ENCODE assay signal across 8 cellular contexts in genomic region chr1:91851130-91852010, GRCh38. TPM values are rescaled to one million over a fixed set of nuclear protein-coding genes. Genes with fewer than 3 reads are reported as not detected.
DNase-seq lines count a peak whose midpoint lies in the region; ATAC-seq and TF ChIP-seq lines count a peak whose summit lies in the region.

No MANE protein-coding gene starts in this region.

- H3K4me3 ChIP-seq in mammary epithelial cell (replicated peaks in 1 of 3; ENCODE audit: insufficient read depth in 1 of 3, low read depth in 2 of 3, low read length in 3 of 3) = no peak overlapping the region
- H3K4me3 ChIP-seq in choroid plexus epithelial cell (ENCODE audit: low read depth, low read length) = peak overlapping the region; percentile 42
- H3K4me3 ChIP-seq in vagina = peak overlapping the region; percentile 22 to 27
- H3K4me3 ChIP-seq in CD8-positive, alpha-beta T cell (ENCODE audit: low read depth, low read length) = no peak overlapping the region

- no peak for ATAC-seq in HG03095 (IDR thresholded peaks at IDR 0.05; ENCODE audit: unreplicated experiment)
- no peak for ATAC-seq in CD8-positive, alpha-beta T cell

- H3K27me3 ChIP-seq in mammary epithelial cell (ENCODE audit: insufficient read depth, low read length) (peaks cover 5% of the 10 kb centered on the region), vagina (no peaks in the 10 kb centered on the region)
- H3K27me3 ChIP-seq in CD8-positive, alpha-beta T cell (ENCODE audit: insufficient read depth, low read length) = no peaks in the 10 kb centered on the region

- H3K27me3 Mint-ChIP-seq in MCF 10A (ENCODE audit: insufficient read depth, unreplicated experiment) = no peaks in the 10 kb centered on the region
- H3K27me3 Mint-ChIP-seq in CD8-positive, alpha-beta T cell (ENCODE audit: low read depth) = no peaks in the 10 kb centered on the region

- peaks cover 12% of the 10 kb centered on the region for H3K4me1 Mint-ChIP-seq in MCF 10A (ENCODE audit: insufficient read depth, unreplicated experiment)
- H3K4me1 Mint-ChIP-seq in CD8-positive, alpha-beta T cell (ENCODE audit: low read depth) = peaks cover 19% of the 10 kb centered on the region

- no peak overlapping the region for H2AFZ ChIP-seq in mammary epithelial cell (ENCODE audit: low read depth, low read length)

- TF ChIP-seq POLR2A in vagina (IDR thresholded peaks at IDR 0.05) = no peak

- no peaks in the 10 kb centered on the region for H3K79me2 ChIP-seq in mammary epithelial cell (ENCODE audit: insufficient read depth, low read length)

- intact Hi-C loops in MCF 10A (cut with micrococcal nuclease) = loop anchor here (2.0 kb wide), 1 partner anchor 13 kb away; no protein-coding TSS in a partner anchor
- intact Hi-C loops in mammary epithelial cell (cut with micrococcal nuclease) = no loop called here
- intact Hi-C loops in vagina (cut with DNase I) = loop anchor here (5.0 kb wide), 1 partner anchor 36 kb away; the partner anchor contains the start of gene TGFBR3
- intact Hi-C loops in CD8-positive, alpha-beta T cell (cut with DNase I, micrococcal nuclease) = no loop called here

- H3K36me3 ChIP-seq in mammary epithelial cell (ENCODE audit: insufficient read depth, low read length) (no peaks in the 10 kb centered on the region), vagina (no peaks in the 10 kb centered on the region)
- H3K36me3 ChIP-seq in CD8-positive, alpha-beta T cell (ENCODE audit: insufficient read depth, low read length) = no peaks in the 10 kb centered on the region

- dilution Hi-C loops in mammary epithelial cell (cut with HindIII; ENCODE audit: low sequenced_read_pairs) = no loop called here

- H3K9ac ChIP-seq in mammary epithelial cell (ENCODE audit: insufficient read depth, low read length) = no peak overlapping the region

- H3K27ac Mint-ChIP-seq in MCF 10A (ENCODE audit: low read depth, unreplicated experiment) = peak overlapping the region; percentile 76
- H3K27ac Mint-ChIP-seq in CD8-positive, alpha-beta T cell = no peak overlapping the region

- H3K4me1 ChIP-seq in mammary epithelial cell (ENCODE audit: insufficient read depth, low read length) (peaks cover 2% of the 10 kb centered on the region), vagina (peaks cover 58% of the 10 kb centered on the region)
- H3K4me1 ChIP-seq in CD8-positive, alpha-beta T cell (ENCODE audit: insufficient read depth, low read length) = no peaks in the 10 kb centered on the region

- H3K4me3 Mint-ChIP-seq in MCF 10A (ENCODE audit: unreplicated experiment) = peak overlapping the region; percentile 47
- no peak overlapping the region for H3K4me3 Mint-ChIP-seq in CD8-positive, alpha-beta T cell

- no peak for TF ChIP-seq CTCF in MCF 10A (IDR thresholded peaks at IDR 0.05; ENCODE audit: unreplicated experiment)
- TF ChIP-seq CTCF in mammary epithelial cell (conservative IDR thresholded peaks at IDR 0.05 in 1 of 2, IDR thresholded peaks at IDR 0.05 in 1 of 2; ENCODE audit: extremely low read depth in 1 of 2, insufficient read depth in 1 of 2, low read depth in 1 of 2, low read length in 2 of 2) = no peak
- TF ChIP-seq CTCF in choroid plexus epithelial cell (conservative IDR thresholded peaks at IDR 0.05; ENCODE audit: low read depth, low read length) = no peak
- no peak for TF ChIP-seq CTCF in vagina (IDR thresholded peaks at IDR 0.05)
- no peak for TF ChIP-seq CTCF in CD8-positive, alpha-beta T cell (IDR thresholded peaks at IDR 0.05)

- WGBS in mammary epithelial cell (ENCODE audit: low coverage, missing lambda C conversion rate) = 61% methylated on average over 13 of the region's 13 CpGs

- CTCF ChIA-PET in MCF 10A (lab: Yijun Ruan, JAX) (interaction anchor here (0.7 to 1.7 kb wide), 8 partner anchors 9 to 337 kb away, joined by 3 to 6 read pairs (median 4); no protein-coding TSS in a partner anchor), mammary epithelial cell (lab: Charles Lee; ENCODE audit: low non-redundant PET) (interaction anchor here (0.6 kb wide), 1 partner anchor 13 kb away, joined by 5 read pairs; no protein-coding TSS in a partner anchor)
- CTCF ChIA-PET in CD8-positive, alpha-beta T cell (lab: Charles Lee) = no interaction called here

- DNase-seq in MCF 10A (ENCODE audit: unreplicated experiment) = peak; percentile 91
- no peak for DNase-seq in mammary epithelial cell
- peak; percentile 83 for DNase-seq in choroid plexus epithelial cell (ENCODE audit: low read depth)
- peak; percentile 69 for DNase-seq in medulla oblongata (ENCODE audit: extremely low spot score)
- DNase-seq in vagina (ENCODE audit: extremely low spot score in 2 of 2) = no peak
- no peak for DNase-seq in SIG-M5 treated with dmso at 0.1 percent for 504 hours (lab: John Stamatoyannopoulos, UW; ENCODE audit: unreplicated experiment)
- DNase-seq in CD8-positive, alpha-beta T cell = no peak

- no peak overlapping the region for H3K4me2 ChIP-seq in mammary epithelial cell (ENCODE audit: insufficient read depth, low read depth, low read length)

- no peaks in the 10 kb centered on the region for H4K20me1 ChIP-seq in mammary epithelial cell (ENCODE audit: insufficient read depth, low read length)

- H3K36me3 Mint-ChIP-seq in MCF 10A (ENCODE audit: insufficient read depth, unreplicated experiment) = no peaks in the 10 kb centered on the region
- H3K36me3 Mint-ChIP-seq in CD8-positive, alpha-beta T cell = no peaks in the 10 kb centered on the region

- BruUV-seq in MCF 10A (replicated peaks; lab: Mats Ljungman, UMichigan) (no TSS peak), mammary epithelial cell (replicated peaks; lab: Mats Ljungman, UMichigan) (no TSS peak)

- POLR2A ChIA-PET in MCF 10A (lab: Yijun Ruan, JAX) = interaction anchor here (0.5 to 1.7 kb wide), 10 partner anchors 9 to 326 kb away, joined by 3 to 21 read pairs (median 4); no protein-coding TSS in a partner anchor
- POLR2A ChIA-PET in CD8-positive, alpha-beta T cell (lab: Charles Lee) = no interaction called here

- no peak overlapping the region for H3K27ac ChIP-seq in mammary epithelial cell (ENCODE audit: insufficient read depth, low read depth, low read length)
- peak overlapping the region; percentile 75 for H3K27ac ChIP-seq in vagina
- H3K27ac ChIP-seq in CD8-positive, alpha-beta T cell (ENCODE audit: low read depth, low read length) = no peak overlapping the region

- in situ Hi-C loops in mammary epithelial cell (cut with MboI; ENCODE audit: low sequenced_read_pairs in 2 of 2) = no loop called here

- H3K9me3 ChIP-seq in mammary epithelial cell (replicated peaks; ENCODE audit: insufficient read depth, low read length) = no peaks in the 10 kb centered on the region
- no peaks in the 10 kb centered on the region for H3K9me3 ChIP-seq in vagina
- H3K9me3 ChIP-seq in CD8-positive, alpha-beta T cell (ENCODE audit: low read length) = no peaks in the 10 kb centered on the region

- H3K9me3 Mint-ChIP-seq in MCF 10A (ENCODE audit: unreplicated experiment) = no peaks in the 10 kb centered on the region
- peaks cover 3% of the 10 kb centered on the region for H3K9me3 Mint-ChIP-seq in CD8-positive, alpha-beta T cell

RNA-seq across cellular contexts. Expression of gene TGFBR3, which starts 34.6 kb away (rescaled TPM):
- total RNA-seq in MCF 10A (2022) (7.0 and 12.0 TPM in 2 replicates), mammary epithelial cell (under 1 TPM; 0.61 to 0.67 TPM), vagina (221 TPM)
- polyA plus RNA-seq in mammary epithelial cell = 0.09 TPM
- polyA minus RNA-seq in mammary epithelial cell = 0.05 TPM
- 10 to 100 TPM; 36.7 to 37.9 TPM for total RNA-seq in CD8-positive, alpha-beta T cell

Comparison
In these comparisons a context has a peak if more than half of its experiments do, and no peak if none do; other contexts are left out.
1. DNase-seq: peak in MCF 10A (single experiment), choroid plexus epithelial cell (single experiment) and medulla oblongata (single experiment); none in mammary epithelial cell (single experiment), vagina (0 of 2), SIG-M5 treated with dmso at 0.1 percent for 504 hours (single experiment) and CD8-positive, alpha-beta T cell (0 of 7).
2. intact Hi-C loops: an anchor here in MCF 10A (2.0 kb wide) and vagina (5.0 kb wide); none called in mammary epithelial cell and CD8-positive, alpha-beta T cell.
3. H3K4me3 ChIP-seq: peak in choroid plexus epithelial cell (single experiment) and vagina (2 of 2); none in mammary epithelial cell (0 of 3) and CD8-positive, alpha-beta T cell (single experiment).